ENCODE assay signal across 1 cellular context in genomic region chr3:42601898-42602581, GRCh38.
TF ChIP-seq lines count a peak whose summit lies in the region.

No MANE protein-coding gene starts in this region.

TF ChIP-seq in endothelial cell of umbilical vein, 7 proteins besides CTCF, POLR2A, EP300 and RAD21 (continued from another document):
- TF ChIP-seq FOS (IDR thresholded peaks at IDR 0.05; ENCODE audit: borderline replicate concordance, insufficient read depth, low read length) = no peak
- no peak for TF ChIP-seq POLR2AphosphoS5 (IDR thresholded peaks at IDR 0.05; ENCODE audit: insufficient read depth, low read depth, low read length)
- TF ChIP-seq EZH2 (IDR thresholded peaks at IDR 0.05; ENCODE audit: borderline replicate concordance, low read depth, low read length, severe bottlenecking) = no peak
- TF ChIP-seq JUN (IDR thresholded peaks at IDR 0.05; ENCODE audit: borderline replicate concordance, insufficient read depth, insufficient read length, low read depth) = no peak
